ENCODE assay signal across 8 cellular contexts in the genomic region with DNA sequence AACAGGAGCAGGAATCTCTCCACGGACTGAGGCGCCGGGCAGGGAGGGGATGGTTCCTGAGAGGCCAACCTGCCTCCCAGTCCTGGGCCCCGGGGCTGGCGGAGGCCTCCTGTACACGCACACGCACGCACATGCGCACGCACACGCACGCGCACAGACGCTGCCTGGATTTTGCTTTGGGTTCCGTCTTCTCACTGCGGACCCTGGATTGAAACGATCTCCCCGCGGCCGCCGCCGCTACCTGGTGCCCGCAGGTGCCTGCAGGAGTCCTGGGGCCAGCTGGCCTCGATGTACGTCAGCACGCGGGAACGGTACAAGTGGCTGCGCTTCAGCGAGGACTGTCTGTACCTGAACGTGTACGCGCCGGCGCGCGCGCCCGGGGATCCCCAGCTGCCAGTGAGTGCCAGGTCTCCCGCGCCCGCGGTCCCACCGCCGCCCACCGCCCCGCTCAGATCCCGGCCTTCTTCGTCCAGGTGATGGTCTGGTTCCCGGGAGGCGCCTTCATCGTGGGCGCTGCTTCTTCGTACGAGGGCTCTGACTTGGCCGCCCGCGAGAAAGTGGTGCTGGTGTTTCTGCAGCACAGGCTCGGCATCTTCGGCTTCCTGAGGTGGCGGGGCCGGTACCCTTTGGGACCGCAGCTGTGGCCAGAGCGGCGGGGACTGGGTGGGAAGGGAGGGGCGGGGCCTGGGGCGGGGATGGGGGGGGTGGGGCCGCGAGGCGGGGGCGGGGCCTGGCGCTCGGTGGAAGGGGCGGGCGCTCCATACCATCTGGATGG. TPM values are rescaled to one million over a fixed set of nuclear protein-coding genes. Genes with fewer than 3 reads are reported as not detected.
DNase-seq lines count a peak whose midpoint lies in the region; ATAC-seq and TF ChIP-seq lines count a peak whose summit lies in the region.

No MANE protein-coding gene starts in this region.

- H3K79me2 ChIP-seq in DOHH2 (ENCODE audit: control insufficient read depth, low read length), result no peaks in the 10 kb centered on the region

- H3F3A ChIP-seq in DOHH2 (ENCODE audit: control insufficient read depth, insufficient read depth), result no peaks in the 10 kb centered on the region

- ATAC-seq in activated CD8-positive, alpha-beta T cell treated with anti-CD3 and anti-CD28 coated beads, Interleukin-2, amount 10 ng/mL, durations not matched to agents 7 days and 5 days, result peak; percentile 70
- peak; percentile 68 for ATAC-seq in stimulated activated effector memory CD8-positive, alpha-beta T cell treated with anti-CD3 and anti-CD28 coated beads, Interleukin-12 subunit alpha, Interleukin-12 subunit beta, amount 100 ng/mL, for 72 hours

- peaks cover 37% of the 10 kb centered on the region for H3K4me1 Mint-ChIP-seq in activated CD8-positive, alpha-beta T cell treated with anti-CD3 and anti-CD28 coated beads, Interleukin-2, amount 10 ng/mL, durations not matched to agents 7 days and 5 days (ENCODE audit: low read depth)
- H3K4me1 Mint-ChIP-seq in stimulated activated effector memory CD8-positive, alpha-beta T cell treated with anti-CD3 and anti-CD28 coated beads, Interleukin-12 subunit alpha, Interleukin-12 subunit beta, amount 100 ng/mL, for 72 hours, result peaks cover 39% of the 10 kb centered on the region

- POLR2A ChIA-PET in activated CD8-positive, alpha-beta T cell treated with anti-CD3 and anti-CD28 coated beads, Interleukin-2, amount 10 ng/mL, durations not matched to agents 7 days and 5 days (lab: Charles Lee), result interaction anchor here (0.5 to 4.1 kb wide), 3 partner anchors 13 to 240 kb away, joined by 3 to 15 read pairs (median 3); no protein-coding TSS in a partner anchor

- H3K4me1 ChIP-seq in DOHH2 (ENCODE audit: control insufficient read depth, low read length), result peaks cover 11% of the 10 kb centered on the region
- H3K4me1 ChIP-seq in effector memory CD4-positive, alpha-beta T cell (ENCODE audit: control insufficient read depth, insufficient read depth, low read length, poor library complexity, severe bottlenecking), result peaks cover 9% of the 10 kb centered on the region

- H3K27ac Mint-ChIP-seq in activated CD8-positive, alpha-beta T cell treated with anti-CD3 and anti-CD28 coated beads, Interleukin-2, amount 10 ng/mL, durations not matched to agents 7 days and 5 days, result peak overlapping the region; percentile 74
- peak overlapping the region; percentile 82 for H3K27ac Mint-ChIP-seq in stimulated activated effector memory CD8-positive, alpha-beta T cell treated with anti-CD3 and anti-CD28 coated beads, Interleukin-12 subunit alpha, Interleukin-12 subunit beta, amount 100 ng/mL, for 72 hours

- peaks cover 15% of the 10 kb centered on the region for H3K36me3 Mint-ChIP-seq in activated CD8-positive, alpha-beta T cell treated with anti-CD3 and anti-CD28 coated beads, Interleukin-2, amount 10 ng/mL, durations not matched to agents 7 days and 5 days (ENCODE audit: low read depth)
- peaks cover 12% of the 10 kb centered on the region for H3K36me3 Mint-ChIP-seq in stimulated activated effector memory CD8-positive, alpha-beta T cell treated with anti-CD3 and anti-CD28 coated beads, Interleukin-12 subunit alpha, Interleukin-12 subunit beta, amount 100 ng/mL, for 72 hours

- H3K27me3 ChIP-seq in DOHH2 (ENCODE audit: control insufficient read depth, low read length), result peaks cover 17% of the 10 kb centered on the region
- no peaks in the 10 kb centered on the region for H3K27me3 ChIP-seq in effector memory CD4-positive, alpha-beta T cell (replicated peaks; ENCODE audit: control insufficient read depth, insufficient read depth, low read length, poor library complexity, severe bottlenecking)

- no peaks in the 10 kb centered on the region for H3K9me3 ChIP-seq in DOHH2 (ENCODE audit: control insufficient read depth, insufficient read depth, low read length)
- no peaks in the 10 kb centered on the region for H3K9me3 ChIP-seq in effector memory CD4-positive, alpha-beta T cell (ENCODE audit: control insufficient read depth, low read length)

- H3K27me3 Mint-ChIP-seq in activated CD8-positive, alpha-beta T cell treated with anti-CD3 and anti-CD28 coated beads, Interleukin-2, amount 10 ng/mL, durations not matched to agents 7 days and 5 days (ENCODE audit: low read depth), result no peaks in the 10 kb centered on the region

- H3K9me3 Mint-ChIP-seq in activated CD8-positive, alpha-beta T cell treated with anti-CD3 and anti-CD28 coated beads, Interleukin-2, amount 10 ng/mL, durations not matched to agents 7 days and 5 days (ENCODE audit: insufficient read depth), result no peaks in the 10 kb centered on the region
- H3K9me3 Mint-ChIP-seq in stimulated activated effector memory CD8-positive, alpha-beta T cell treated with anti-CD3 and anti-CD28 coated beads, Interleukin-12 subunit alpha, Interleukin-12 subunit beta, amount 100 ng/mL, for 72 hours, result no peaks in the 10 kb centered on the region

- no peaks in the 10 kb centered on the region for H4K20me1 ChIP-seq in DOHH2 (ENCODE audit: control insufficient read depth, insufficient read depth, low read depth, low read length)

- H3K4me2 ChIP-seq in DOHH2 (ENCODE audit: low read length), result peak overlapping the region; percentile 79

- no peak overlapping the region for H3K27ac ChIP-seq in DOHH2 (ENCODE audit: low read depth, low read length)
- peak overlapping the region; percentile 42 for H3K27ac ChIP-seq in effector memory CD4-positive, alpha-beta T cell (ENCODE audit: insufficient read depth, low read length, poor library complexity, severe bottlenecking)

- H3K4me3 ChIP-seq in DOHH2 (ENCODE audit: low read length), result peak overlapping the region; percentile 71
- H3K4me3 ChIP-seq in effector memory CD4-positive, alpha-beta T cell (ENCODE audit: insufficient read depth, low read depth, low read length, poor library complexity, severe bottlenecking), result peak overlapping the region; percentile 58

- H3K9me2 ChIP-seq in DOHH2 (replicated peaks; ENCODE audit: control insufficient read depth, low read length), result no peaks in the 10 kb centered on the region

- H3K36me3 ChIP-seq in DOHH2 (ENCODE audit: control insufficient read depth, low read length), result no peaks in the 10 kb centered on the region
- no peaks in the 10 kb centered on the region for H3K36me3 ChIP-seq in effector memory CD4-positive, alpha-beta T cell (ENCODE audit: control insufficient read depth, insufficient read depth, low read length)

- DNase-seq in NCI-H2107 (lab: John Stamatoyannopoulos, UW) (peak; percentile 24), midbrain (lab: John Stamatoyannopoulos, UW) (peak; percentile 63), GM19240 (ENCODE audit: insufficient read length, low spot score) (no peak), H4 (ENCODE audit: low spot score) (no peak)
- peak; percentile 72 for DNase-seq in activated CD8-positive, alpha-beta T cell treated with anti-CD3 and anti-CD28 coated beads, Interleukin-2, amount 10 ng/mL, durations not matched to agents 7 days and 5 days
- DNase-seq in effector memory CD4-positive, alpha-beta T cell, result peak; percentile 45 to 52 (median 47)
- DNase-seq in stimulated activated effector memory CD8-positive, alpha-beta T cell treated with anti-CD3 and anti-CD28 coated beads, Interleukin-12 subunit alpha, Interleukin-12 subunit beta, amount 100 ng/mL, for 72 hours (ENCODE audit: low spot score in 2 of 2), result peak in 1 of 2 donors; percentile 72

- TF ChIP-seq CTCF in DOHH2 (IDR thresholded peaks at IDR 0.05; ENCODE audit: low read depth, low read length, poor library complexity, severe bottlenecking), result no peak

- peak overlapping the region; percentile 71 for H3K4me3 Mint-ChIP-seq in activated CD8-positive, alpha-beta T cell treated with anti-CD3 and anti-CD28 coated beads, Interleukin-2, amount 10 ng/mL, durations not matched to agents 7 days and 5 days
- peak overlapping the region; percentile 64 for H3K4me3 Mint-ChIP-seq in stimulated activated effector memory CD8-positive, alpha-beta T cell treated with anti-CD3 and anti-CD28 coated beads, Interleukin-12 subunit alpha, Interleukin-12 subunit beta, amount 100 ng/mL, for 72 hours

- CTCF ChIA-PET in activated CD8-positive, alpha-beta T cell treated with anti-CD3 and anti-CD28 coated beads, Interleukin-2, amount 10 ng/mL, durations not matched to agents 7 days and 5 days (lab: Charles Lee), result interaction anchor here (2.7 kb wide), 1 partner anchor 17 kb away, joined by 14 read pairs; no protein-coding TSS in a partner anchor

RNA-seq across cellular contexts. Expression of a gene that starts 12.2 kb away (rescaled TPM):
- total RNA-seq in activated CD8-positive, alpha-beta T cell treated with anti-CD3 and anti-CD28 coated beads, Interleukin-2, amount 10 ng/mL, durations not matched to agents 7 days and 5 days, result 10 to 100 TPM; 10.5 to 12.0 TPM
- total RNA-seq in H4 (2014; rRNA removed; shearing (Covaris generic)), result not detected in 2 replicates

RNA-seq across cellular contexts. Expression of a gene that starts 28.4 kb away (rescaled TPM):
- total RNA-seq in activated CD8-positive, alpha-beta T cell treated with anti-CD3 and anti-CD28 coated beads, Interleukin-2, amount 10 ng/mL, durations not matched to agents 7 days and 5 days, result 100 to 1,000 TPM; 235 to 241 TPM
- total RNA-seq in H4 (2014; rRNA removed; shearing (Covaris generic)), result 68.0 and 81.0 TPM in 2 replicates

RNA-seq across cellular contexts. Expression of a gene that starts 39.5 kb away (rescaled TPM):
- 1 to 10 TPM; 2.4 to 4.3 TPM for total RNA-seq in activated CD8-positive, alpha-beta T cell treated with anti-CD3 and anti-CD28 coated beads, Interleukin-2, amount 10 ng/mL, durations not matched to agents 7 days and 5 days
- total RNA-seq in H4 (2014; rRNA removed; shearing (Covaris generic)), result 0.68 and 1.2 TPM in 2 replicates

Comparison
In these comparisons a context has a peak if more than half of its experiments do, and no peak if none do; other contexts are left out.
1. DNase-seq: peak in NCI-H2107 (single experiment), activated CD8-positive, alpha-beta T cell treated with anti-CD3 and anti-CD28 coated beads, Interleukin-2, amount 10 ng/mL, durations not matched to agents 7 days and 5 days (single experiment), effector memory CD4-positive, alpha-beta T cell (3 of 3) and midbrain (single experiment); none in GM19240 (single experiment) and H4 (single experiment).
2. RNA of a gene that starts 12.2 kb away (total RNA-seq): 10.5 to 12.0 TPM in activated CD8-positive, alpha-beta T cell treated with anti-CD3 and anti-CD28 coated beads, Interleukin-2, amount 10 ng/mL, durations not matched to agents 7 days and 5 days; not detected in H4; every median in the first group is over 10 times any median in the second.